7 cellular contexts compared by ENCODE assay signal in the genomic region with DNA sequence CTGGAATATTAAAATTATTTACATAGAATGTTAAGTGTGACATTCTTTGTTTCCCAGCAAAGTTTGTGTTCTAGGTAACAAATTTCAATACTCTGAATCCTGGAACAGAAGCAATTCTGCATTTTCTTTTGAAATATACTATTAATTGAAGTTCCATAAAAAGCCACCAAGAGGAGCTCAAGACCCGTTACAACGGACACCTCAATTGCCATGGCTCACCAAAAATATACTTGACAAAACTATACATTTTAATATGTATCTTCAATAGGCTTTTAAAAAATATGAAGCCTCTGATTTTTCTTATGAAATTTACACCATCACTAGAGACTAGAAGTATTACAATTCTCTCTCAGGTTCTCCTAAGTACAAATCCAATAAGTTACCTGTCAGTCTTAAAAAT.
DNase-seq lines count a peak whose midpoint lies in the region; ATAC-seq and TF ChIP-seq lines count a peak whose summit lies in the region.

No MANE protein-coding gene starts in this region.

- no peaks in the 10 kb centered on the region for H3K27me3 Mint-ChIP-seq in chondrocyte (ENCODE audit: low read depth)
- no peaks in the 10 kb centered on the region for H3K27me3 Mint-ChIP-seq in osteocyte (ENCODE audit: unreplicated experiment)

- peak; percentile 23 for DNase-seq in GM10248 (ENCODE audit: extremely low spot score)
- DNase-seq in NAMALWA (ENCODE audit: low spot score), result peak; percentile 40
- DNase-seq in chondrocyte (ENCODE audit: low spot score), result no peak
- no peak for DNase-seq in osteocyte (ENCODE audit: extremely low spot score, unreplicated experiment)
- no peak for DNase-seq in NCI-H2196 treated with DMSO at 0.1 percent for 48 hours (lab: John Stamatoyannopoulos, UW; ENCODE audit: unreplicated experiment)
- no peak for DNase-seq in activated gamma-delta T cell (lab: John Stamatoyannopoulos, UW)

- no peak for ATAC-seq in GM19455 (IDR thresholded peaks at IDR 0.05; ENCODE audit: unreplicated experiment)

- no peak overlapping the region for H3K4me3 Mint-ChIP-seq in chondrocyte (ENCODE audit: unreplicated experiment)
- H3K4me3 Mint-ChIP-seq in osteocyte (ENCODE audit: unreplicated experiment), result no peak overlapping the region

- H3K9me3 Mint-ChIP-seq in chondrocyte (ENCODE audit: low read depth) (peaks cover 2% of the 10 kb centered on the region), osteocyte (ENCODE audit: unreplicated experiment) (no peaks in the 10 kb centered on the region)

- CTCF ChIA-PET in GM10248 (lab: Yijun Ruan, JAX), result interaction anchor here (1.0 to 1.8 kb wide), 3 partner anchors 201 to 223 kb away, joined by 3 to 25 read pairs (median 3); no protein-coding TSS in a partner anchor

- H3K27ac Mint-ChIP-seq in chondrocyte (ENCODE audit: unreplicated experiment) (no peak overlapping the region), osteocyte (ENCODE audit: unreplicated experiment) (no peak overlapping the region)

- H3K36me3 Mint-ChIP-seq in chondrocyte (ENCODE audit: low read depth), result no peaks in the 10 kb centered on the region
- H3K36me3 Mint-ChIP-seq in osteocyte (ENCODE audit: unreplicated experiment), result no peaks in the 10 kb centered on the region

- POLR2A ChIA-PET in GM10248 (lab: Yijun Ruan, JAX), result no interaction called here

- TF ChIP-seq CTCF in GM10248 (IDR thresholded peaks at IDR 0.05; ENCODE audit: control extremely low read depth, extremely low read depth, low read depth, missing control alignments), result peak; percentile 32
- peak; percentile 80 for TF ChIP-seq CTCF in chondrocyte (IDR thresholded peaks at IDR 0.05)
- TF ChIP-seq CTCF in osteocyte (IDR thresholded peaks at IDR 0.05), result peak; percentile 61

- peaks cover 27% of the 10 kb centered on the region for H3K4me1 Mint-ChIP-seq in chondrocyte (ENCODE audit: low read depth)
- peaks cover 13% of the 10 kb centered on the region for H3K4me1 Mint-ChIP-seq in osteocyte (ENCODE audit: unreplicated experiment)

Comparison
In these comparisons a context has a peak if more than half of its experiments do, and no peak if none do; other contexts are left out.
1. DNase-seq: peak in GM10248 (single experiment) and NAMALWA (single experiment); none in chondrocyte (single experiment), osteocyte (single experiment), NCI-H2196 treated with DMSO at 0.1 percent for 48 hours (single experiment) and activated gamma-delta T cell (single experiment).
2. Peak in every context shown above with its lines, with median percentiles within 50 percentile points of each other: CTCF ChIP-seq.